Comparison of ENCODE assay signal across 14 cellular contexts in the genomic region with DNA sequence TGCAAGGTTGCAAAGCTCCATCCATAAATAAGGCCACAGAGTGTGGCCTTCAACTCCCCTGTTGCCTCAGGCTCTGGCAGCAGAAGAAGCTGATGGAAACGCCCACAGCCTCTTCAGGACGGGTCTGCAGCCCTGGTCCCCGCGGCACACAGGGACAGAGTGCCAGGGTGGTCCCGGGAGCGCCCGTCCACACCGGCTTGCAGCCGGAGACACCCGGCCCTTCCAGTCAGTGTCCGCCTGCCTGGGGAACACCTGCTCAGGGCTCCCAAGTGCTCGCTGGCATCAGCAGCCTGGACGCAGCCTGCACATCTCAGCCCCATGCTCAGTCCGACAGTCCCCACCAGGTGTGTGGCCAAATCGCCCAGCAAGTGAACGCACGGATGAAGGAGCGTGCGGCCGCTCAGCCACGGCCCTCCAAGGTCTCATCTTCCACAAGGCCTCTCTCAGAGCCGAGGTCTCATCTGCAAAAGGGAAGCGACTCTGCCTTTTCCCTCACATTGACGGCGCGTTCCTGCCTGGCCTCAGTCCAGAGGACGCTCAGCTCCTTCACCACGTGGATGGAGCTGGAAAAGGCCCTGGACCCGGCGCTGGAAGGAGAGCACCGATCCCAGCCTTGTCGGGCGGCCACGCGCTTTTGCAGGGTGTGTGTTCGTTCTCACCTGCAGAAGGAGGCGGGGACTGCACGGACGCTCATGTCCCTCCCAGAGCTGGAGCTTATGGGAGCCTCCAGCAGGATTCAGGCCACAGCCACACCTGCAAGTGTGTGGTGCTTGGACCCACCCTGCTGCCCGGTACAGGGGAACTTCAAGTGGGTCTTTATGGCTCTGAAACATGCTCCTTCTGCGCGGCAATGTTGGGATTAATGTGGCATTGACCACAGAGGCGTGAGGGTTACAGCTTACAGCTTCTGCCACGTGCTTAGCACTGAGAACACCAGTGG.
DNase-seq lines count a peak whose midpoint lies in the region; ATAC-seq and TF ChIP-seq lines count a peak whose summit lies in the region.
"Had no signal": no experiment of that assay in that cellular context is flagged by ENCODE, and none has a peak within 500 bp of the region (broad histone marks: within the 10 kb centered on the region; RNA-seq: fewer than 3 reads in every experiment).

No MANE protein-coding gene starts in this region.

- H3K27ac ChIP-seq in GM23338 (ENCODE audit: low read depth): no peak overlapping the region
- H3K27ac ChIP-seq: PC-9, SK-N-MC had no signal

- no peak overlapping the region for H3K4me3 Mint-ChIP-seq in GM23338

- peak; percentile 90 for DNase-seq in DMS53 (lab: John Stamatoyannopoulos, UW)
- no peak for DNase-seq in GM23338 (ENCODE audit: low spot score)
- DNase-seq in left lobe of liver (ENCODE audit: low spot score): peak; percentile 41
- peak; percentile 18 for DNase-seq in stimulated activated CD8-positive, alpha-beta memory T cell treated with anti-CD3 and anti-CD28 coated beads, Interleukin-4, amount 100 ng/mL, for 48 hours
- DNase-seq in epidermal melanocyte (ENCODE audit: insufficient read length, low spot score): no peak
- DNase-seq in NCI-H1105 (lab: John Stamatoyannopoulos, UW): no peak
- DNase-seq: activated naive CD4-positive, alpha-beta T cell; GF-D8; NCI-H1436; NCI-H2171; NCI-H748 treated with DMSO at 0.1 percent for 48 hours; PC-9 had no signal

- no peaks in the 10 kb centered on the region for H3K36me3 Mint-ChIP-seq in GM23338 (ENCODE audit: low read depth)

- no peaks in the 10 kb centered on the region for H3K4me1 ChIP-seq in GM23338 (ENCODE audit: insufficient read depth)

- H3K9me2 ChIP-seq in GM23338 (ENCODE audit: insufficient read depth): no peaks in the 10 kb centered on the region

- no peaks in the 10 kb centered on the region for H3K79me2 ChIP-seq in GM23338 (replicated peaks; ENCODE audit: insufficient read depth)

- TF ChIP-seq CTCF in GM23338 (conservative IDR thresholded peaks at IDR 0.05; ENCODE audit: low read depth in 2 of 2): no peak

- no peaks in the 10 kb centered on the region for H3K9me3 Mint-ChIP-seq in GM23338

- H3K27me3 Mint-ChIP-seq in GM23338 (ENCODE audit: insufficient read depth, low read depth, poor library complexity): peaks cover 2% of the 10 kb centered on the region

- H3K4me1 Mint-ChIP-seq in GM23338: 0 out of 3 replicates have a peak, but pooled peaks cover 3% of the 10 kb centered on the region

- no peaks in the 10 kb centered on the region for H3K36me3 ChIP-seq in GM23338 (ENCODE audit: insufficient read depth)

- H3K4me3 ChIP-seq in GM23338: no peak overlapping the region
- H3K4me3 ChIP-seq: PC-9, SK-N-MC had no signal

- H3K4me2 ChIP-seq in GM23338: no peak overlapping the region
- H3K4me2 ChIP-seq: PC-9 had no signal

- H3K27ac Mint-ChIP-seq in GM23338: no peak overlapping the region

- H4K20me1 ChIP-seq in GM23338 (replicated peaks; ENCODE audit: insufficient read depth): no peaks in the 10 kb centered on the region

- peak; percentile 31; the same call in 2 of the 3 replicates for ATAC-seq in GM23338
- ATAC-seq in left lobe of liver: no peak
- no peak for ATAC-seq in HG02938 (IDR thresholded peaks at IDR 0.05; ENCODE audit: unreplicated experiment)

- H3F3A ChIP-seq in GM23338 (replicated peaks; ENCODE audit: low read depth): no peaks in the 10 kb centered on the region

- H3K27me3 ChIP-seq in GM23338 (ENCODE audit: insufficient read depth): no peaks in the 10 kb centered on the region

- H2AFZ ChIP-seq in GM23338: no peak overlapping the region
- H2AFZ ChIP-seq: PC-9 had no signal

TF ChIP-seq in GM23338, 12 proteins besides CTCF, POLR2A, EP300 and RAD21 (continues in another document):
- no peak for TF ChIP-seq JUNB (IDR thresholded peaks at IDR 0.05; ENCODE audit: unreplicated experiment)
- no peak for TF ChIP-seq REST (IDR thresholded peaks at IDR 0.05; ENCODE audit: unreplicated experiment)
- no peak for TF ChIP-seq EZH2 (IDR thresholded peaks at IDR 0.05; ENCODE audit: low read depth, unreplicated experiment)
- no peak for TF ChIP-seq ZNF331 (CRISPR knock-in tag; IDR thresholded peaks at IDR 0.05; ENCODE audit: low read depth)
- no peak for TF ChIP-seq ZNF114 (CRISPR knock-in tag; IDR thresholded peaks at IDR 0.05)
- TF ChIP-seq, protein P1, sequence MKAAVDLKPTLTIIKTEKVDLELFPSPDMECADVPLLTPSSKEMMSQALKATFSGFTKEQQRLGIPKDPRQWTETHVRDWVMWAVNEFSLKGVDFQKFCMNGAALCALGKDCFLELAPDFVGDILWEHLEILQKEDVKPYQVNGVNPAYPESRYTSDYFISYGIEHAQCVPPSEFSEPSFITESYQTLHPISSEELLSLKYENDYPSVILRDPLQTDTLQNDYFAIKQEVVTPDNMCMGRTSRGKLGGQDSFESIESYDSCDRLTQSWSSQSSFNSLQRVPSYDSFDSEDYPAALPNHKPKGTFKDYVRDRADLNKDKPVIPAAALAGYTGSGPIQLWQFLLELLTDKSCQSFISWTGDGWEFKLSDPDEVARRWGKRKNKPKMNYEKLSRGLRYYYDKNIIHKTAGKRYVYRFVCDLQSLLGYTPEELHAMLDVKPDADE (IDR thresholded peaks at IDR 0.05): no peak

Comparison
In these comparisons a context has a peak if more than half of its experiments do, and no peak if none do; other contexts are left out.
1. DNase-seq: peak in DMS53 (single experiment), left lobe of liver (single experiment) and stimulated activated CD8-positive, alpha-beta memory T cell treated with anti-CD3 and anti-CD28 coated beads, Interleukin-4, amount 100 ng/mL, for 48 hours (single experiment); none in GM23338 (single experiment), epidermal melanocyte (single experiment) and NCI-H1105 (single experiment).